In genomic region chr10:16853201-16853600, GRCh38 we compare ENCODE assay signal across 9 cellular contexts. TPM values are rescaled to one million over a fixed set of nuclear protein-coding genes. Genes with fewer than 3 reads are reported as not detected.
DNase-seq lines count a peak whose midpoint lies in the region; ATAC-seq, FAIRE-seq and TF ChIP-seq lines count a peak whose summit lies in the region.
"Had no signal": no experiment of that assay in that cellular context is flagged by ENCODE, and none has a peak within 500 bp of the region (broad histone marks: within the 10 kb centered on the region; RNA-seq: fewer than 3 reads in every experiment).

No MANE protein-coding gene starts in this region.

- DNase-seq in DMS53 (lab: John Stamatoyannopoulos, UW) = peak; percentile 60
- peak; percentile 34 to 50 for DNase-seq in Kasumi-1 (lab: John Stamatoyannopoulos, UW)
- DNase-seq in astrocyte of the cerebellum (ENCODE audit: low read depth) = no peak
- no peak for DNase-seq in right lobe of liver
- DNase-seq in GM12892 (ENCODE audit: insufficient read length) = no peak
- DNase-seq in DMS153 (lab: John Stamatoyannopoulos, UW) = no peak
- no peak for DNase-seq in GOT3 (lab: John Stamatoyannopoulos, UW)
- DNase-seq: caudate nucleus had no signal

- TF ChIP-seq CTCF in astrocyte of the cerebellum (IDR thresholded peaks at IDR 0.05; ENCODE audit: low read depth, low read length, missing control alignments) (peak; percentile 61), right lobe of liver (IDR thresholded peaks at IDR 0.05) (peak in 3 of 4 donors; percentile 17 to 36 (median 20))

- no peaks in the 10 kb centered on the region for H3K36me3 ChIP-seq in right lobe of liver

- H3K9me3 ChIP-seq in right lobe of liver = no peaks in the 10 kb centered on the region

- intact Hi-C loops in right lobe of liver (cut with DNase I) = no loop called here

- no peak for ATAC-seq in right lobe of liver
- ATAC-seq in HG02973 (IDR thresholded peaks at IDR 0.05; ENCODE audit: unreplicated experiment) = no peak

- no peaks in the 10 kb centered on the region for H3K27me3 ChIP-seq in right lobe of liver

- in situ Hi-C loops in astrocyte of the cerebellum (cut with HindIII; ENCODE audit: low sequenced_read_pairs) = no loop called here

- WGBS in right lobe of liver (ENCODE audit: insufficient coverage, low coverage, low lambda C conversion rate, missing lambda C conversion rate) = 46% methylated on average over 4 of the region's 4 CpGs

- H3K27ac ChIP-seq in right lobe of liver = no peak overlapping the region

- no peaks in the 10 kb centered on the region for H3K4me1 ChIP-seq in right lobe of liver

- no peak for TF ChIP-seq POLR2A in right lobe of liver (IDR thresholded peaks at IDR 0.05)
- no peak for TF ChIP-seq POLR2A in GM12892 (IDR thresholded peaks at IDR 0.05; ENCODE audit: low read depth, low read length)

- FAIRE-seq in GM12892 (lab: Jason Lieb, UNC) = no peak

- H3K4me3 ChIP-seq in astrocyte of the cerebellum (ENCODE audit: low read depth, low read length) (no peak overlapping the region), right lobe of liver (no peak overlapping the region)

RNA-seq across cellular contexts. Expression of gene RSU1, which starts 36.0 kb away (rescaled TPM):
- total RNA-seq in right lobe of liver = 10 to 100 TPM; 24.1 to 44.5 (median 28.4) TPM
- polyA plus RNA-seq in GM12892 (2012; ENCODE audit: missing spikeins) = 47.0 TPM

Comparison
In these comparisons a context has a peak if more than half of its experiments do, and no peak if none do; other contexts are left out.
1. DNase-seq: peak in DMS53 (single experiment) and Kasumi-1 (2 of 2); none in astrocyte of the cerebellum (single experiment), right lobe of liver (0 of 3), GM12892 (single experiment), DMS153 (single experiment) and GOT3 (single experiment).